8 cellular contexts compared by ENCODE assay signal in genomic region chr7:47180268-47180826, GRCh38.
DNase-seq lines count a peak whose midpoint lies in the region; ATAC-seq, FAIRE-seq and TF ChIP-seq lines count a peak whose summit lies in the region.

No MANE protein-coding gene starts in this region.

- 39 to 42% (median 40%) methylated on average over 5 of the region's 5 CpGs for WGBS in heart left ventricle, 4 donors

- peak; percentile 64 for ATAC-seq in GM21515 (IDR thresholded peaks at IDR 0.05; ENCODE audit: unreplicated experiment)
- peak in 2 of 4 donors; percentile 47 to 73 for ATAC-seq in heart left ventricle

- H3K4me3 ChIP-seq in heart left ventricle, result no peak overlapping the region

- H3K27ac ChIP-seq in heart left ventricle, result no peak overlapping the region

- peaks cover 0 to 50% (median 14%) of the 10 kb centered on the region in 12 donors for H3K4me1 ChIP-seq in heart left ventricle

- DNase-seq in EL, result peak; percentile 68
- DNase-seq in NCI-H1105 (lab: John Stamatoyannopoulos, UW), result peak; percentile 42
- DNase-seq in heart left ventricle, result peak in 3 of 5 donors; percentile 43 to 51 (median 49)
- peak; percentile 74 for DNase-seq in retina
- no peak for DNase-seq in NK-92 (lab: John Stamatoyannopoulos, UW; ENCODE audit: unreplicated experiment)
- no peak for DNase-seq in activated gamma-delta T cell treated with Interleukin-2 at 50 U/mL for 16 hours

- TF ChIP-seq CTCF in heart left ventricle (IDR thresholded peaks at IDR 0.05), result peak; percentile 59 to 92 (median 90)

- H3K27me3 ChIP-seq in heart left ventricle, result no peaks in the 10 kb centered on the region

- H3K36me3 ChIP-seq in heart left ventricle, result no peaks in the 10 kb centered on the region

- no peaks in the 10 kb centered on the region for H3K9me3 ChIP-seq in heart left ventricle

- TF ChIP-seq POLR2A in heart left ventricle (IDR thresholded peaks at IDR 0.05), result no peak

- intact Hi-C loops in heart left ventricle (cut with DNase I), result loop anchor here in 7 of 10 donors (1.0 to 5.0 kb wide), 9 partner anchors 47 to 1290 kb away; partner anchors contain the start of gene IGFBP3 (in 2 of the 7)

- peak; percentile 87 for FAIRE-seq in TTC549 (lab: Jason Lieb, UNC)

Comparison
In these comparisons a context has a peak if more than half of its experiments do, and no peak if none do; other contexts are left out.
1. DNase-seq: peak in EL (single experiment), NCI-H1105 (single experiment), heart left ventricle (3 of 5) and retina (single experiment); none in NK-92 (single experiment) and activated gamma-delta T cell treated with Interleukin-2 at 50 U/mL for 16 hours (single experiment).